In genomic region chr15:66390670-66391069, GRCh38 we compare ENCODE assay signal across 9 cellular contexts. TPM values are rescaled to one million over a fixed set of nuclear protein-coding genes. Genes with fewer than 3 reads are reported as not detected.
A peak's percentile ranks its signal among the peaks of the same experiment; 100 is the strongest.
DNase-seq lines count a peak whose midpoint lies in the region; ATAC-seq, FAIRE-seq and TF ChIP-seq lines count a peak whose summit lies in the region.
"Had no signal": no experiment of that assay in that cellular context is flagged by ENCODE, and none has a peak within 500 bp of the region (broad histone marks: within the 10 kb centered on the region; RNA-seq: fewer than 3 reads in every experiment).

No MANE protein-coding gene starts in this region.

- H3K27ac ChIP-seq in HepG2 (ENCODE audit: extremely low read length, insufficient read depth, low read length) (no peak overlapping the region), right lobe of liver (no peak overlapping the region)
- H3K27ac ChIP-seq: C4-2B had no signal

- FAIRE-seq in HepG2 (lab: Jason Lieb, UNC) = no peak

- H3K9me3 ChIP-seq in HepG2 (ENCODE audit: low read length) = no peaks in the 10 kb centered on the region
- no peaks in the 10 kb centered on the region for H3K9me3 ChIP-seq in right lobe of liver

- peaks cover 14% of the 10 kb centered on the region for H3K36me3 Mint-ChIP-seq in effector memory CD8-positive, alpha-beta T cell (ENCODE audit: insufficient read depth)

- H3K36me3 ChIP-seq in HepG2 (replicated peaks in 1 of 2; ENCODE audit: control insufficient read depth in 1 of 2, insufficient read depth in 2 of 2, low read length in 2 of 2) (peaks cover 3 to 18% of the 10 kb centered on the region in 2 experiments), right lobe of liver (no peaks in the 10 kb centered on the region)

- H3K27ac Mint-ChIP-seq in effector memory CD8-positive, alpha-beta T cell = peak overlapping the region; percentile 78 to 94

- 78% methylated on average over 1 of the region's 1 CpG for WGBS in HepG2 (ENCODE audit: low lambda C conversion rate)
- 50% methylated on average over 1 of the region's 1 CpG for WGBS in right lobe of liver (ENCODE audit: insufficient coverage, low coverage, low lambda C conversion rate, missing lambda C conversion rate)

- peak overlapping the region; percentile 85 for H3K4me3 Mint-ChIP-seq in effector memory CD8-positive, alpha-beta T cell

- no peaks in the 10 kb centered on the region for H3K9me3 Mint-ChIP-seq in effector memory CD8-positive, alpha-beta T cell

- H2AFZ ChIP-seq in HepG2 (ENCODE audit: low read length) = no peak overlapping the region

- H3K9ac ChIP-seq in HepG2 (ENCODE audit: insufficient read depth, low read depth, low read length) = 0 out of 2 replicates have a peak overlapping the region, but pooled peaks have one; percentile 21

- no peak for ATAC-seq in HepG2
- ATAC-seq in right lobe of liver = no peak
- ATAC-seq in effector memory CD8-positive, alpha-beta T cell (replicated peaks) = no peak
- ATAC-seq in HG03139 (IDR thresholded peaks at IDR 0.05; ENCODE audit: unreplicated experiment) = no peak
- no peak for ATAC-seq in HG03565 (IDR thresholded peaks at IDR 0.05; ENCODE audit: unreplicated experiment)

- H3K4me3 ChIP-seq in HepG2 (replicated peaks in 1 of 3; ENCODE audit: insufficient read depth in 1 of 3, low read depth in 2 of 3, low read length in 3 of 3) (no peak overlapping the region), right lobe of liver (no peak overlapping the region)

- POLR2A ChIA-PET in HepG2 (lab: Yijun Ruan, JAX) = no interaction called here

- intact Hi-C loops in HepG2 (cut with micrococcal nuclease; ENCODE audit: unreplicated experiment) = no loop called here
- intact Hi-C loops in right lobe of liver (cut with DNase I) = no loop called here
- intact Hi-C loops in cardiac septum (cut with DNase I) = no loop called here

- peaks cover 70 to 90% of the 10 kb centered on the region in 2 donors for H3K4me1 Mint-ChIP-seq in effector memory CD8-positive, alpha-beta T cell (ENCODE audit: low read depth in 2 of 2)

- no peak for TF ChIP-seq CTCF in HepG2 (CRISPR knock-in tag; IDR thresholded peaks at IDR 0.05)
- no peak for TF ChIP-seq CTCF in right lobe of liver (IDR thresholded peaks at IDR 0.05)

- in situ Hi-C loops in HepG2 (cut with HindIII; ENCODE audit: extremely low pct_ligation_motif_present, low pct_unique_long_range_greater_than_20kb) = loop anchor here (25.0 kb wide), 1 partner anchor 97 kb away; the partner anchor contains the start of gene SNAPC5

- no TSS peak for BruUV-seq in HepG2 (replicated peaks; lab: Mats Ljungman, UMichigan)

- peaks cover 84% of the 10 kb centered on the region for H3K79me2 ChIP-seq in HepG2 (ENCODE audit: insufficient read depth, low read length)

- H3K4me2 ChIP-seq in HepG2 (ENCODE audit: low read depth, low read length) = peak overlapping the region; percentile 24; the same call in 1 of the 2 replicates

- H3K4me1 ChIP-seq in HepG2 (ENCODE audit: insufficient read depth, low read length) (peaks cover 56% of the 10 kb centered on the region), right lobe of liver (peaks cover 0 to 24% (median 4%) of the 10 kb centered on the region in 4 donors)

- no peak for DNase-seq in HepG2 (ENCODE audit: low spot score)
- DNase-seq in right lobe of liver = no peak
- DNase-seq in RPMI8226 = peak; percentile 70
- DNase-seq in effector memory CD8-positive, alpha-beta T cell = no peak
- no peak for DNase-seq in NCI-H446 treated with DMSO at 0.1 percent for 48 hours (lab: John Stamatoyannopoulos, UW)
- no peak for DNase-seq in cardiac septum (ENCODE audit: low spot score)

- CTCF ChIA-PET in HepG2 (lab: Yijun Ruan, JAX; ENCODE audit: low intra/inter-chr PET ratio, low total read pairs) = no interaction called here

- peaks cover 29% of the 10 kb centered on the region for H4K20me1 ChIP-seq in HepG2 (ENCODE audit: insufficient read depth, low read length)

- TF ChIP-seq EP300 in HepG2 (IDR thresholded peaks at IDR 0.05; ENCODE audit: low read depth in 2 of 2, low read length in 2 of 2) (no peak), HepG2 (CRISPR knock-in tag; IDR thresholded peaks at IDR 0.05; ENCODE audit: borderline replicate concordance) (no peak)

- no peak for TF ChIP-seq RAD21 in HepG2 (CRISPR knock-in tag; IDR thresholded peaks at IDR 0.05)

- H3K27me3 ChIP-seq in HepG2 (ENCODE audit: control insufficient read depth in 1 of 2, insufficient read depth in 2 of 2, low read length in 2 of 2) (no peaks in the 10 kb centered on the region; a peak in 1 of 5 replicates), right lobe of liver (no peaks in the 10 kb centered on the region)

- H3K27me3 Mint-ChIP-seq in effector memory CD8-positive, alpha-beta T cell = no peaks in the 10 kb centered on the region

- TF ChIP-seq POLR2A in HepG2 (IDR thresholded peaks at IDR 0.05; ENCODE audit: insufficient read depth in 1 of 2, low read depth in 2 of 2, low read length in 2 of 2) (no peak), right lobe of liver (IDR thresholded peaks at IDR 0.05) (no peak)

TF ChIP-seq in HepG2, 621 proteins besides CTCF, POLR2A, EP300 and RAD21 (continues in another document):
- TF ChIP-seq SRSF4 (IDR thresholded peaks at IDR 0.05; ENCODE audit: low read depth, low read length, poor library complexity, severe bottlenecking) (no peak), ZSCAN12 (CRISPR knock-in tag; IDR thresholded peaks at IDR 0.05) (no peak)

RNA-seq across cellular contexts. Expression of gene MAP2K1, which starts 4.0 kb away (rescaled TPM):
- total RNA-seq in HepG2 (2016; rRNA removed; fragmentation: Illumina TruSeq; extraction: Trizol) (24.1 and 29.5 TPM in 2 replicates), right lobe of liver (10 to 100 TPM; 25.7 to 68.8 (median 53.9) TPM), cardiac septum (38.7 TPM)
- total RNA-seq in HepG2 (2016; cell fraction: cytosol; rRNA removed; fragmentation: Illumina TruSeq; extraction: Trizol; ENCODE audit: low read depth) = 6.0 and 7.6 TPM in 2 replicates
- total RNA-seq in HepG2 (2016; cell fraction: insoluble cytoplasmic fraction; rRNA removed; fragmentation: Illumina TruSeq; extraction: Trizol) = 24.7 TPM in 2 replicates
- total RNA-seq in HepG2 (2016; cell fraction: membrane; rRNA removed; fragmentation: Illumina TruSeq; extraction: Trizol) = 10.8 and 12.5 TPM in 2 replicates
- total RNA-seq in HepG2 (2016; cell fraction: nucleus; rRNA removed; fragmentation: Illumina TruSeq; extraction: Trizol) = 17.5 and 19.9 TPM in 2 replicates
- polyA plus RNA-seq in HepG2 (2011; rRNA removed) = 38.7 and 49.2 TPM in 2 replicates
- polyA plus RNA-seq in HepG2 (2011; cell fraction: cytosol; rRNA removed) = 26.4 and 36.9 TPM in 2 replicates
- 10.8 and 11.7 TPM in 2 replicates for polyA plus RNA-seq in HepG2 (2011; cell fraction: nucleus; rRNA removed)
- polyA plus RNA-seq in HepG2 (2012) = 51.8 and 52.1 TPM in 2 replicates
- 2.0 and 2.9 TPM in 2 replicates for polyA plus RNA-seq in HepG2 (2016; cell fraction: cytosol; fragmentation: Illumina TruSeq; extraction: Trizol; ENCODE audit: low read depth)
- polyA plus RNA-seq in HepG2 (2016; cell fraction: insoluble cytoplasmic fraction; fragmentation: Illumina TruSeq; extraction: Trizol; ENCODE audit: low read depth) = 38.8 and 38.9 TPM in 2 replicates
- polyA plus RNA-seq in HepG2 (2016; cell fraction: membrane; fragmentation: Illumina TruSeq; extraction: Trizol; ENCODE audit: low read depth) = 7.0 and 8.7 TPM in 2 replicates
- polyA plus RNA-seq in HepG2 (2016; cell fraction: nucleus; fragmentation: Illumina TruSeq; extraction: Trizol; ENCODE audit: insufficient read depth, low read depth) = 34.4 and 35.4 TPM in 2 replicates
- polyA minus RNA-seq in HepG2 (2011; rRNA and poly(A)+ RNA removed; ENCODE audit: low replicate concordance) = 29.5 and 34.7 TPM in 2 replicates
- 14.6 and 16.6 TPM in 2 replicates for polyA minus RNA-seq in HepG2 (2011; cell fraction: cytosol; rRNA and poly(A)+ RNA removed)
- 11.5 and 12.9 TPM in 2 replicates for polyA minus RNA-seq in HepG2 (2011; cell fraction: nucleus; rRNA and poly(A)+ RNA removed)

RNA-seq across cellular contexts. Expression of gene TIPIN, which starts 34.2 kb away (rescaled TPM):
- total RNA-seq in HepG2 (2016; rRNA removed; fragmentation: Illumina TruSeq; extraction: Trizol) (28.6 and 37.9 TPM in 2 replicates), right lobe of liver (1 to 10 TPM; 2.4 to 5.1 (median 2.9) TPM), cardiac septum (4.3 TPM)
- total RNA-seq in HepG2 (2016; cell fraction: cytosol; rRNA removed; fragmentation: Illumina TruSeq; extraction: Trizol; ENCODE audit: low read depth) = 5.3 and 5.4 TPM in 2 replicates
- total RNA-seq in HepG2 (2016; cell fraction: insoluble cytoplasmic fraction; rRNA removed; fragmentation: Illumina TruSeq; extraction: Trizol) = 26.8 and 38.3 TPM in 2 replicates
- total RNA-seq in HepG2 (2016; cell fraction: membrane; rRNA removed; fragmentation: Illumina TruSeq; extraction: Trizol) = 5.5 and 7.9 TPM in 2 replicates
- 10.5 and 12.5 TPM in 2 replicates for total RNA-seq in HepG2 (2016; cell fraction: nucleus; rRNA removed; fragmentation: Illumina TruSeq; extraction: Trizol)
- polyA plus RNA-seq in HepG2 (2011; rRNA removed) = 2.3 and 2.7 TPM in 2 replicates
- 1.4 and 2.1 TPM in 2 replicates for polyA plus RNA-seq in HepG2 (2011; cell fraction: cytosol; rRNA removed)
- 1.2 and 1.3 TPM in 2 replicates for polyA plus RNA-seq in HepG2 (2011; cell fraction: nucleus; rRNA removed)
- polyA plus RNA-seq in HepG2 (2012) = 5.3 and 9.6 TPM in 2 replicates
- polyA plus RNA-seq in HepG2 (2016; cell fraction: cytosol; fragmentation: Illumina TruSeq; extraction: Trizol; ENCODE audit: low read depth) = 2.3 and 3.4 TPM in 2 replicates
- 34.8 and 37.9 TPM in 2 replicates for polyA plus RNA-seq in HepG2 (2016; cell fraction: insoluble cytoplasmic fraction; fragmentation: Illumina TruSeq; extraction: Trizol; ENCODE audit: low read depth)
- polyA plus RNA-seq in HepG2 (2016; cell fraction: membrane; fragmentation: Illumina TruSeq; extraction: Trizol; ENCODE audit: low read depth) = 3.6 and 4.5 TPM in 2 replicates
- 12.9 and 15.4 TPM in 2 replicates for polyA plus RNA-seq in HepG2 (2016; cell fraction: nucleus; fragmentation: Illumina TruSeq; extraction: Trizol; ENCODE audit: insufficient read depth, low read depth)
- polyA minus RNA-seq in HepG2 (2011; rRNA and poly(A)+ RNA removed; ENCODE audit: low replicate concordance) = 0.54 and 5.3 TPM in 2 replicates
- polyA minus RNA-seq in HepG2 (2011; cell fraction: cytosol; rRNA and poly(A)+ RNA removed) = 2.4 and 2.8 TPM in 2 replicates
- 4.2 and 7.0 TPM in 2 replicates for polyA minus RNA-seq in HepG2 (2011; cell fraction: nucleus; rRNA and poly(A)+ RNA removed)
